Comparison of ENCODE assay signal across 8 cellular contexts in genomic region chr19:21020298-21021227, GRCh38. TPM values are rescaled to one million over a fixed set of nuclear protein-coding genes. Genes with fewer than 3 reads are reported as not detected.
DNase-seq lines count a peak whose midpoint lies in the region; ATAC-seq and TF ChIP-seq lines count a peak whose summit lies in the region.

Gene ZNF430, plus strand, starts transcription at chr19:21020657. Its CDS starts 144 bp downstream, at chr19:21020801.

- no peaks in the 10 kb centered on the region; the same call in 1 of the 2 replicates for H3K36me3 ChIP-seq in KMS-11 (ENCODE audit: insufficient read depth)
- peaks cover 0 to 29% (median 0%) of the 10 kb centered on the region in 3 donors for H3K36me3 ChIP-seq in Peyer's patch
- peaks cover 0 to 18% (median 6%) of the 10 kb centered on the region in 3 donors for H3K36me3 ChIP-seq in esophagus squamous epithelium

- 8 to 25% methylated on average over 13 to 17 of the region's 44 CpGs for whole genome bisulfite sequencing in esophagus squamous epithelium, 2 donors

- peak within 1 kb of the TSS; percentile 88 for H2AFZ ChIP-seq in KMS-11 (ENCODE audit: low read depth)

- H3K9me3 ChIP-seq in Peyer's patch, result no peaks in the 10 kb centered on the region
- no peaks in the 10 kb centered on the region for H3K9me3 ChIP-seq in esophagus squamous epithelium

- H3K4me3 ChIP-seq in KMS-11 (IDR thresholded peaks at IDR 0.05; ENCODE audit: insufficient read depth, low read depth, low read length) (no peak within 1 kb of the TSS), Peyer's patch (peak within 1 kb of the TSS; percentile 61 to 96 (median 68)), esophagus squamous epithelium (peak within 1 kb of the TSS; percentile 72 to 92 (median 81))

- H3K27ac ChIP-seq in KMS-11 (peak within 1 kb of the TSS; percentile 73), Peyer's patch (peak within 1 kb of the TSS; percentile 79 to 95 (median 86)), esophagus squamous epithelium (peak within 1 kb of the TSS; percentile 93 to 96 (median 94))

- H3K27me3 ChIP-seq in KMS-11 (ENCODE audit: insufficient read depth, low read depth) (no peaks in the 10 kb centered on the region), Peyer's patch (no peaks in the 10 kb centered on the region), esophagus squamous epithelium (no peaks in the 10 kb centered on the region)

- peak; percentile 59 to 66 for TF ChIP-seq POLR2A in Peyer's patch (IDR thresholded peaks at IDR 0.05)
- peak in 2 of 4 donors; percentile 45 to 69 for TF ChIP-seq POLR2A in esophagus squamous epithelium (IDR thresholded peaks at IDR 0.05)

- ATAC-seq in GM21723 (IDR thresholded peaks at IDR 0.05; ENCODE audit: unreplicated experiment), result peak; percentile 96

- peak; percentile 98 for DNase-seq in DMS53 (lab: John Stamatoyannopoulos, UW)
- peak; percentile 91 to 99 (median 98) for DNase-seq in Peyer's patch
- peak; percentile 94 to 96 for DNase-seq in activated T-cell treated with anti-CD3 and anti-CD28 coated beads, Interleukin-2, amount 50 U/mL, for 48 hours
- peak; percentile 87 for DNase-seq in esophagus squamous epithelium (lab: John Stamatoyannopoulos, UW)
- DNase-seq in myocyte (ENCODE audit: low read depth), result peak; percentile 98
- peak; percentile 81 to 94 for DNase-seq in stimulated activated CD8-positive, alpha-beta memory T cell treated with anti-CD3 and anti-CD28 coated beads, Interleukin-7, amount 100 ng/mL, for 48 hours (ENCODE audit: extremely low read depth in 1 of 2, low read depth in 1 of 2)

- peak within 1 kb of the TSS; percentile 72; the same call in 1 of the 2 replicates for H3K9ac ChIP-seq in KMS-11

- intact Hi-C loops in esophagus squamous epithelium (cut with DNase I), result no loop called here

- no peaks in the 10 kb centered on the region for H3K4me1 ChIP-seq in KMS-11 (ENCODE audit: low read depth, poor library complexity, severe bottlenecking)
- peaks cover 0 to 12% (median 0%) of the 10 kb centered on the region in 4 donors for H3K4me1 ChIP-seq in Peyer's patch
- peaks cover 10 to 41% (median 20%) of the 10 kb centered on the region in 3 donors for H3K4me1 ChIP-seq in esophagus squamous epithelium

- TF ChIP-seq CTCF in KMS-11 (conservative IDR thresholded peaks at IDR 0.05; ENCODE audit: low read depth, low read length), result no peak
- no peak for TF ChIP-seq CTCF in Peyer's patch (IDR thresholded peaks at IDR 0.05)
- no peak for TF ChIP-seq CTCF in esophagus squamous epithelium (IDR thresholded peaks at IDR 0.05)

- no peaks in the 10 kb centered on the region for H4K20me1 ChIP-seq in KMS-11 (ENCODE audit: insufficient read depth)

- H3K79me2 ChIP-seq in KMS-11 (ENCODE audit: insufficient read depth, low read depth), result peaks cover 12% of the 10 kb centered on the region; the same call in 1 of the 2 replicates

- peak within 1 kb of the TSS; percentile 63 for H3K4me2 ChIP-seq in KMS-11

RNA-seq across cellular contexts. Expression of gene ZNF430, which starts in this region (rescaled TPM):
- total RNA-seq in Peyer's patch (10 to 100 TPM in 2 of 4 donors, 1 to 10 TPM in 2; 8.6 to 14.9 (median 10.2) TPM), esophagus squamous epithelium (10 to 100 TPM in 3 of 4 donors, 1 to 10 TPM in 1; 6.6 to 41.8 (median 20.1) TPM), myocyte (6.7 TPM in 2 replicates)
- polyA plus RNA-seq in myocyte (2012), result 5.7 TPM
